ENCODE assay signal across 8 cellular contexts in genomic region chr22:31630331-31631329, GRCh38. TPM values are rescaled to one million over a fixed set of nuclear protein-coding genes. Genes with fewer than 3 reads are reported as not detected.
DNase-seq lines count a peak whose midpoint lies in the region; ATAC-seq, FAIRE-seq and TF ChIP-seq lines count a peak whose summit lies in the region.

No MANE protein-coding gene starts in this region.

- peak; percentile 64; the same call in 1 of the 2 replicates for TF ChIP-seq POLR2A in GM12892 (IDR thresholded peaks at IDR 0.05; ENCODE audit: low read depth, low read length)

- peak; percentile 92 for FAIRE-seq in GM12892 (lab: Jason Lieb, UNC)

- TF ChIP-seq RAD21 in liver (IDR thresholded peaks at IDR 0.05), result no peak

- H3K4me1 ChIP-seq in liver (ENCODE audit: control insufficient read depth in 4 of 4, insufficient read depth in 4 of 4, low read length in 3 of 4), result peaks cover 4 to 53% (median 21%) of the 10 kb centered on the region in 4 donors

- peak overlapping the region; percentile 56 to 58 for H3K9ac ChIP-seq in liver (ENCODE audit: low read depth in 1 of 2, low read length in 2 of 2)

- peaks cover 0 to 2% (median 0%) of the 10 kb centered on the region in 4 donors for H3K36me3 ChIP-seq in liver (ENCODE audit: control insufficient read depth in 4 of 4, insufficient read depth in 3 of 4, low read depth in 1 of 4, low read length in 3 of 4)

- no peaks in the 10 kb centered on the region for H3K27me3 Mint-ChIP-seq in dendritic cell treated with granulocyte-macrophage colony-stimulating factor and Interleukin-4, amounts not matched to agents 40 ng/mL and 50 ng/mL, for 4 days

- ATAC-seq in HG02970 (IDR thresholded peaks at IDR 0.05; ENCODE audit: low FRiP score, unreplicated experiment), result peak; percentile 48
- no peak for ATAC-seq in GM18870 (IDR thresholded peaks at IDR 0.05; ENCODE audit: unreplicated experiment)

- no peak for TF ChIP-seq CTCF in liver (IDR thresholded peaks at IDR 0.05; ENCODE audit: low read depth, low read length, missing input control)

- H3K4me1 Mint-ChIP-seq in dendritic cell treated with granulocyte-macrophage colony-stimulating factor and Interleukin-4, amounts not matched to agents 40 ng/mL and 50 ng/mL, for 4 days (ENCODE audit: low read depth), result peaks cover 84% of the 10 kb centered on the region

- intact Hi-C loops in dendritic cell treated with granulocyte-macrophage colony-stimulating factor and Interleukin-4, amounts not matched to agents 40 ng/mL and 50 ng/mL, for 4 days (cut with micrococcal nuclease), result loop anchor here (5.0 kb wide), 1 partner anchor 138 kb away; no protein-coding TSS in a partner anchor

- DNase-seq in GM12892 (ENCODE audit: insufficient read length) (peak; percentile 93), NCI-H69 (lab: John Stamatoyannopoulos, UW) (peak; percentile 96)
- peak; percentile 67 to 79 for DNase-seq in activated CD4-positive, alpha-beta T cell treated with anti-CD3 and anti-CD28 coated beads, Interleukin-2, amount 50 U/mL, for 24 hours (ENCODE audit: low read depth in 1 of 2, low spot score in 1 of 2)
- peak; percentile 84 for DNase-seq in stimulated activated CD4-positive, alpha-beta T cell treated with anti-CD3 and anti-CD28 coated beads, Interleukin-4, amount 100 ng/mL, for 1 hour

- peaks cover 69% of the 10 kb centered on the region for H3K36me3 Mint-ChIP-seq in dendritic cell treated with granulocyte-macrophage colony-stimulating factor and Interleukin-4, amounts not matched to agents 40 ng/mL and 50 ng/mL, for 4 days (ENCODE audit: low read depth)

- 15% methylated on average over 65 of the region's 65 CpGs for WGBS in liver

- H3K4me3 Mint-ChIP-seq in dendritic cell treated with granulocyte-macrophage colony-stimulating factor and Interleukin-4, amounts not matched to agents 40 ng/mL and 50 ng/mL, for 4 days, result peak overlapping the region; percentile 84

- H3K27ac Mint-ChIP-seq in dendritic cell treated with granulocyte-macrophage colony-stimulating factor and Interleukin-4, amounts not matched to agents 40 ng/mL and 50 ng/mL, for 4 days, result peak overlapping the region; percentile 78

- peak overlapping the region; percentile 64 to 90 for H3K27ac ChIP-seq in liver (ENCODE audit: low read depth in 1 of 2, low read length in 2 of 2)

- peak overlapping the region; percentile 9 to 66 (median 62) for H3K4me3 ChIP-seq in liver (ENCODE audit: low read depth in 1 of 3, low read length in 3 of 3)

- H3K27me3 ChIP-seq in liver (ENCODE audit: control insufficient read depth in 4 of 4, insufficient read depth in 4 of 4, low read length in 3 of 4), result no peaks in the 10 kb centered on the region

- H3K9me3 Mint-ChIP-seq in dendritic cell treated with granulocyte-macrophage colony-stimulating factor and Interleukin-4, amounts not matched to agents 40 ng/mL and 50 ng/mL, for 4 days, result no peaks in the 10 kb centered on the region

- no peaks in the 10 kb centered on the region for H3K9me3 ChIP-seq in liver (ENCODE audit: control insufficient read depth in 4 of 4, low read length in 3 of 4)

TF ChIP-seq in liver, 16 proteins besides CTCF, POLR2A, EP300 and RAD21:
- TF ChIP-seq REST (IDR thresholded peaks at IDR 0.05) (no peak), HNF4A (conservative IDR thresholded peaks at IDR 0.05) (no peak), SP1 (IDR thresholded peaks at IDR 0.05) (no peak), GABPA (IDR thresholded peaks at IDR 0.05 in 1 of 2, conservative IDR thresholded peaks at IDR 0.05 in 1 of 2) (peak in 1 of 2 donors; percentile 73), RXRA (IDR thresholded peaks at IDR 0.05) (no peak), EGR1 (IDR thresholded peaks at IDR 0.05; ENCODE audit: low read depth in 2 of 2) (peak in 1 of 2 donors; percentile 57), ATF3 (IDR thresholded peaks at IDR 0.05) (no peak), HNF4G (IDR thresholded peaks at IDR 0.05) (no peak), MAX (IDR thresholded peaks at IDR 0.05) (no peak), NR2F2 (IDR thresholded peaks at IDR 0.05) (no peak), FOXA2 (IDR thresholded peaks at IDR 0.05) (no peak), ZBTB33 (IDR thresholded peaks at IDR 0.05) (no peak)

RNA-seq across cellular contexts. Expression of gene PISD, which starts 31.4 kb away (rescaled TPM):
- polyA plus RNA-seq in GM12892 (2012; ENCODE audit: missing spikeins), result 30.4 TPM
- total RNA-seq in liver, result 10 to 100 TPM; 24.3 to 28.3 TPM
- polyA plus RNA-seq in liver, result 10 to 100 TPM; 14.7 to 16.5 TPM
